In genomic region chr6:138374815-138375214, GRCh38 we compare ENCODE assay signal across 1 cellular context.
TF ChIP-seq lines count a peak whose summit lies in the region.

No MANE protein-coding gene starts in this region.

TF ChIP-seq in GM23338, 12 proteins besides CTCF, POLR2A, EP300 and RAD21 (continued from another document):
- TF ChIP-seq EZH2 (IDR thresholded peaks at IDR 0.05; ENCODE audit: low read depth, unreplicated experiment), result no peak
- TF ChIP-seq STAT1 (IDR thresholded peaks at IDR 0.05; ENCODE audit: unreplicated experiment), result no peak
- TF ChIP-seq, protein P1, sequence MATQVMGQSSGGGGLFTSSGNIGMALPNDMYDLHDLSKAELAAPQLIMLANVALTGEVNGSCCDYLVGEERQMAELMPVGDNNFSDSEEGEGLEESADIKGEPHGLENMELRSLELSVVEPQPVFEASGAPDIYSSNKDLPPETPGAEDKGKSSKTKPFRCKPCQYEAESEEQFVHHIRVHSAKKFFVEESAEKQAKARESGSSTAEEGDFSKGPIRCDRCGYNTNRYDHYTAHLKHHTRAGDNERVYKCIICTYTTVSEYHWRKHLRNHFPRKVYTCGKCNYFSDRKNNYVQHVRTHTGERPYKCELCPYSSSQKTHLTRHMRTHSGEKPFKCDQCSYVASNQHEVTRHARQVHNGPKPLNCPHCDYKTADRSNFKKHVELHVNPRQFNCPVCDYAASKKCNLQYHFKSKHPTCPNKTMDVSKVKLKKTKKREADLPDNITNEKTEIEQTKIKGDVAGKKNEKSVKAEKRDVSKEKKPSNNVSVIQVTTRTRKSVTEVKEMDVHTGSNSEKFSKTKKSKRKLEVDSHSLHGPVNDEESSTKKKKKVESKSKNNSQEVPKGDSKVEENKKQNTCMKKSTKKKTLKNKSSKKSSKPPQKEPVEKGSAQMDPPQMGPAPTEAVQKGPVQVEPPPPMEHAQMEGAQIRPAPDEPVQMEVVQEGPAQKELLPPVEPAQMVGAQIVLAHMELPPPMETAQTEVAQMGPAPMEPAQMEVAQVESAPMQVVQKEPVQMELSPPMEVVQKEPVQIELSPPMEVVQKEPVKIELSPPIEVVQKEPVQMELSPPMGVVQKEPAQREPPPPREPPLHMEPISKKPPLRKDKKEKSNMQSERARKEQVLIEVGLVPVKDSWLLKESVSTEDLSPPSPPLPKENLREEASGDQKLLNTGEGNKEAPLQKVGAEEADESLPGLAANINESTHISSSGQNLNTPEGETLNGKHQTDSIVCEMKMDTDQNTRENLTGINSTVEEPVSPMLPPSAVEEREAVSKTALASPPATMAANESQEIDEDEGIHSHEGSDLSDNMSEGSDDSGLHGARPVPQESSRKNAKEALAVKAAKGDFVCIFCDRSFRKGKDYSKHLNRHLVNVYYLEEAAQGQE (IDR thresholded peaks at IDR 0.05; ENCODE audit: unreplicated experiment), result no peak
- no peak for TF ChIP-seq NANOG (IDR thresholded peaks at IDR 0.05; ENCODE audit: borderline replicate concordance)
- TF ChIP-seq ZNF331 (CRISPR knock-in tag; IDR thresholded peaks at IDR 0.05; ENCODE audit: low read depth), result no peak
